ENCODE assay signal across 9 cellular contexts in the genomic region with DNA sequence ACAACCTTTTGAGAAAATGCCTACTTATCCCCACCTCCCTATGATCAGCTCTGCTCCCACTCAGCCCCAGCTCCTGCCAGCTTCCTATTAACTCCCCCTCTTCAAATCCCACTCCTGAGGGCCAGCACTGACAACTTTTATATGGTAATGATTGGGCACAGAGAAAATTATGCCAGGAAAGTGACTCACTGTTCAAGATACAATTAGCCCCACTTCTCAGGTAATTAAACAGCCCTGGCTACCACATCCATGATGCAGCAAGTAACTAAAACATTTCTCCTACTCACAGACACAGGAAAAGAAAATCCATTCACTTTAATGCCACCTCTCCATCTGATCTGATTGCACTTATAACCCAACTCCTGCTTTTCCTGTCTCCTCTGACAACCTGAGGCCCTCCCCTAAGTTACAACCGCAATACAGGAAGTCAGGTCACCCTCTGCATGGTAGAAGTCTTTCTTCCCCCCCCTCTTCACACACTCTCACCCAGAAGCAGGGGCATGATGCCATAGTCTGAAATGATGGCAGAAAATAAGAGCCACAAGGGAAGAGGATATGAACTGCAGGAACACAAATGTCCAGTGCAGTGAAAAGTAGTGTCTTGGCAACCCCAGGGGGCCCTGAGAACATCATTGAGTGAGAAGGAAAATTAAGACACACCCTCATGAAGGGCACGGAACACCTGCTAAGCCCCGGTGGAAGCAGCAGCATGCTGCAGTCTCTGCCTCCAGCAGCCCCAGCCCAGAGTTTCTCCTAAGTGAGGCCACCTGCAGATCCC. TPM values are rescaled to one million over a fixed set of nuclear protein-coding genes. Genes with fewer than 3 reads are reported as not detected.
DNase-seq lines count a peak whose midpoint lies in the region; ATAC-seq and TF ChIP-seq lines count a peak whose summit lies in the region.
"Had no signal": no experiment of that assay in that cellular context is flagged by ENCODE, and none has a peak within 500 bp of the region (broad histone marks: within the 10 kb centered on the region; RNA-seq: fewer than 3 reads in every experiment).

No MANE protein-coding gene starts in this region.

- in situ Hi-C loops in HAP-1 (cut with MboI; ENCODE audit: low sequenced_read_pairs): no loop called here

- H3K4me1 ChIP-seq in neutrophil (ENCODE audit: control insufficient read depth in 1 of 2, insufficient read depth in 1 of 2, low read depth in 1 of 2, low read length in 1 of 2) (peaks cover 14 to 20% of the 10 kb centered on the region in 2 experiments), HAP-1 (peaks cover 9% of the 10 kb centered on the region)

- no peak for ATAC-seq in left lobe of liver
- no peak for ATAC-seq in HG02885 (IDR thresholded peaks at IDR 0.05; ENCODE audit: poor library complexity, unreplicated experiment)

- peak overlapping the region; percentile 50 for H3K27ac ChIP-seq in neutrophil
- H3K27ac ChIP-seq: tibial nerve had no signal

- DNase-seq in HFFc6 (no peak), NCI-H748 (lab: John Stamatoyannopoulos, UW; ENCODE audit: unreplicated experiment) (peak; percentile 60), HAP-1 (ENCODE audit: low spot score in 2 of 2) (no peak), left lobe of liver (ENCODE audit: low spot score) (no peak)
- peak; percentile 31 for DNase-seq in activated naive CD8-positive, alpha-beta T cell treated with anti-CD3 and anti-CD28 coated beads for 36 hours
- no peak for DNase-seq in activated CD8-positive, alpha-beta memory T cell treated with anti-CD3 and anti-CD28 coated beads for 24 hours

- H3K9me3 ChIP-seq in neutrophil: no peaks in the 10 kb centered on the region
- H3K9me3 ChIP-seq in HAP-1: no peaks in the 10 kb centered on the region
- H3K9me3 ChIP-seq: tibial nerve had no signal

- no peaks in the 10 kb centered on the region for H3K36me3 ChIP-seq in neutrophil
- H3K36me3 ChIP-seq in HAP-1 (replicated peaks): no peaks in the 10 kb centered on the region
- H3K36me3 ChIP-seq: tibial nerve had no signal

- no peak for TF ChIP-seq CTCF in HFFc6 (IDR thresholded peaks at IDR 0.05)
- no peak for TF ChIP-seq CTCF in neutrophil (IDR thresholded peaks at IDR 0.05)

- H3K4me3 ChIP-seq in neutrophil (ENCODE audit: low read depth in 1 of 2, low read length in 1 of 2) (no peak overlapping the region), HAP-1 (no peak overlapping the region)
- H3K4me3 ChIP-seq: tibial nerve had no signal

- H3K27ac Mint-ChIP-seq in HFFc6: peak overlapping the region; percentile 54; the same call in 1 of the 2 replicates
- peak overlapping the region; percentile 84 for H3K27ac Mint-ChIP-seq in activated naive CD8-positive, alpha-beta T cell treated with anti-CD3 and anti-CD28 coated beads for 36 hours

- H3K27me3 ChIP-seq in neutrophil (no peaks in the 10 kb centered on the region), HAP-1 (ENCODE audit: low read depth) (no peaks in the 10 kb centered on the region)
- H3K27me3 ChIP-seq: tibial nerve had no signal

- H3K36me3 Mint-ChIP-seq in HFFc6 (ENCODE audit: low read depth): peaks cover 10% of the 10 kb centered on the region
- peaks cover 13% of the 10 kb centered on the region for H3K36me3 Mint-ChIP-seq in activated naive CD8-positive, alpha-beta T cell treated with anti-CD3 and anti-CD28 coated beads for 36 hours

- H3K4me1 Mint-ChIP-seq in HFFc6 (ENCODE audit: low read depth): peaks cover 67% of the 10 kb centered on the region
- H3K4me1 Mint-ChIP-seq in activated naive CD8-positive, alpha-beta T cell treated with anti-CD3 and anti-CD28 coated beads for 36 hours: peaks cover 48% of the 10 kb centered on the region

- H3K27me3 Mint-ChIP-seq in HFFc6 (ENCODE audit: insufficient read depth): peaks cover 2% of the 10 kb centered on the region; the same call in 1 of the 2 replicates
- no peaks in the 10 kb centered on the region for H3K27me3 Mint-ChIP-seq in activated naive CD8-positive, alpha-beta T cell treated with anti-CD3 and anti-CD28 coated beads for 36 hours

- no peaks in the 10 kb centered on the region for H3K9me3 Mint-ChIP-seq in HFFc6
- H3K9me3 Mint-ChIP-seq in activated naive CD8-positive, alpha-beta T cell treated with anti-CD3 and anti-CD28 coated beads for 36 hours: no peaks in the 10 kb centered on the region

- H3K4me3 Mint-ChIP-seq in HFFc6: no peak overlapping the region
- H3K4me3 Mint-ChIP-seq in activated naive CD8-positive, alpha-beta T cell treated with anti-CD3 and anti-CD28 coated beads for 36 hours: peak overlapping the region; percentile 14

RNA-seq across cellular contexts. Expression of gene STK39, which starts 54.4 kb away (rescaled TPM):
- 10 to 100 TPM; 27.7 to 36.4 (median 33.4) TPM for total RNA-seq in HFFc6 (2021; fragmentation: NEBNext Ultra II Directional; extraction: Animal tissue kit (Norgen Biotek cat#: 25700))
- total RNA-seq in activated naive CD8-positive, alpha-beta T cell treated with anti-CD3 and anti-CD28 coated beads for 36 hours: 10 to 100 TPM; 27.0 to 27.1 TPM
- 0.50 TPM for total RNA-seq in left lobe of liver

Comparison
In these comparisons a context has a peak if more than half of its experiments do, and no peak if none do; other contexts are left out.
1. DNase-seq: peak in NCI-H748 (single experiment) and activated naive CD8-positive, alpha-beta T cell treated with anti-CD3 and anti-CD28 coated beads for 36 hours (single experiment); none in HFFc6 (single experiment), HAP-1 (0 of 2), left lobe of liver (single experiment) and activated CD8-positive, alpha-beta memory T cell treated with anti-CD3 and anti-CD28 coated beads for 24 hours (single experiment).
2. RNA of gene STK39, which starts 54.4 kb away (total RNA-seq): 27.7 to 36.4 TPM in HFFc6 and 27.0 to 27.1 TPM in activated naive CD8-positive, alpha-beta T cell treated with anti-CD3 and anti-CD28 coated beads for 36 hours; 0.50 TPM in left lobe of liver (single experiment); every median in the first group is over 10 times any median in the second.